11 cellular contexts compared by ENCODE assay signal in the genomic region with DNA sequence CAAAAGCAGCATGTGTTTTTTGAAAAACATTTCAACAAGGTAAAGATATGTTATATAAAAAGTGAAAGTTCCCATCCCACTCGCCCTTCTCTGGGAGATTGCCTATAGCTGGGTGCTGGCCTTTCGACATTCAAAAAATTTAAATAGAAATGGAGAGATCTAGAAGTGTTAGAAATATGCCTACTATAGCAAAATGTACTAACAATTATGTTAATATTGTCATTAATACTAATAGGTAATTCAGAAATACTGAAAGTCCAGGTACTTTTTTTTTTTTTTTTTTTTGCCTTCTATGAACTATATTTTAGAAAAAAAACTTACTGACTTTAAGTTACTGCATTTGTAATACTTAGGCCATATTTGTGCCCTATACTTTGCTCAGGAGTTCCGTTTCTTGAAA.
DNase-seq lines count a peak whose midpoint lies in the region; ATAC-seq, FAIRE-seq and TF ChIP-seq lines count a peak whose summit lies in the region.
"Had no signal": no experiment of that assay in that cellular context is flagged by ENCODE, and none has a peak within 500 bp of the region (broad histone marks: within the 10 kb centered on the region; RNA-seq: fewer than 3 reads in every experiment).

No MANE protein-coding gene starts in this region.

- H3K18ac ChIP-seq in mesenchymal stem cell (ENCODE audit: low read depth in 1 of 2, low read length in 2 of 2), result no peak overlapping the region
- no peak overlapping the region for H3K18ac ChIP-seq in neuronal stem cell (ENCODE audit: low read length)

- intact Hi-C loops in GM12878 (cut with micrococcal nuclease; ENCODE audit: unreplicated experiment), result no loop called here
- intact Hi-C loops in thyroid gland (cut with DNase I), result loop anchor here (10.0 kb wide), 1 partner anchor 53 kb away; no protein-coding TSS in a partner anchor

- H3K9ac ChIP-seq in GM12878 (ENCODE audit: control insufficient read depth, insufficient read depth, low read length), result no peak overlapping the region
- peak overlapping the region; percentile 98 for H3K9ac ChIP-seq in mesenchymal stem cell (ENCODE audit: low read length)
- H3K9ac ChIP-seq in neuronal stem cell (ENCODE audit: low read depth, low read length, poor library complexity), result no peak overlapping the region

- H3K4ac ChIP-seq in mesenchymal stem cell (ENCODE audit: low read depth in 1 of 2, low read length in 2 of 2), result no peak overlapping the region
- no peak overlapping the region for H3K4ac ChIP-seq in neuronal stem cell (ENCODE audit: low read length)

- H3K9me3 Mint-ChIP-seq in activated T-cell treated with anti-CD3 and anti-CD28 coated beads, Interleukin-2, amount 50 U/mL, for 4 hours, result no peaks in the 10 kb centered on the region

- CTCF ChIA-PET in GM12878 (lab: Yijun Ruan, JAX), result interaction anchor here (0.6 to 1.7 kb wide), 3 partner anchors 65 to 133 kb away, joined by 3 to 7 read pairs (median 3); no protein-coding TSS in a partner anchor

- WGBS in GM12878 (ENCODE audit: insufficient coverage, insufficient replicate concordance, low lambda C conversion rate, missing lambda C conversion rate), result 76% methylated on average over 3 of the region's 3 CpGs
- WGBS in mesenchymal stem cell, result 100% methylated on average over 2 of the region's 3 CpGs
- 74 to 76% methylated on average over 3 of the region's 3 CpGs for WGBS in thyroid gland, 2 donors
- no CpG with 5 or more reads among the region's 3 CpGs for WGBS in neuronal stem cell (ENCODE audit: extremely low coverage in 2 of 2, insufficient read length in 2 of 2, insufficient replicate concordance in 1 of 2), 2 donors

- TF ChIP-seq CTCF in GM12878 (IDR thresholded peaks at IDR 0.05 in 2 of 3, conservative IDR thresholded peaks at IDR 0.05 in 1 of 3; ENCODE audit: control insufficient read depth in 2 of 3, extremely low read depth in 1 of 3, insufficient read depth in 1 of 3, low read depth in 3 of 3, low read length in 3 of 3) (no peak), thyroid gland (IDR thresholded peaks at IDR 0.05) (no peak)

- H3K36me3 ChIP-seq in GM12878 (ENCODE audit: control insufficient read depth in 2 of 2, insufficient read depth in 2 of 2, low read length in 1 of 2) (no peaks in the 10 kb centered on the region), mesenchymal stem cell (ENCODE audit: control insufficient read depth in 1 of 2, insufficient read depth in 2 of 2, low read depth in 1 of 2, low read length in 2 of 2) (peaks cover 0 to 3% of the 10 kb centered on the region in 2 experiments), thyroid gland (no peaks in the 10 kb centered on the region), neuronal stem cell (replicated peaks in 1 of 2; ENCODE audit: control insufficient read depth in 2 of 2, insufficient read depth in 2 of 2, low read length in 2 of 2) (peaks cover 0 to 7% of the 10 kb centered on the region in 2 donors)

- H2BK12ac ChIP-seq in mesenchymal stem cell (ENCODE audit: low read length in 2 of 2) (no peak overlapping the region), neuronal stem cell (ENCODE audit: low read length) (no peak overlapping the region)

- H3K27ac ChIP-seq in GM12878 (ENCODE audit: control insufficient read depth, insufficient read depth) (no peak overlapping the region), mesenchymal stem cell (ENCODE audit: low read length, poor library complexity, severe bottlenecking) (no peak overlapping the region), thyroid gland (peak overlapping the region; percentile 92 to 100 (median 97)), neuronal stem cell (replicated peaks; ENCODE audit: low read length) (no peak overlapping the region)

- DNase-seq in activated T-cell treated with anti-CD3 and anti-CD28 coated beads, Interleukin-2, amount 50 U/mL, for 4 hours, result no peak
- DNase-seq in activated T-cell treated with anti-CD3 and anti-CD28 coated beads, Interleukin-2, amount 50 U/mL, for 1 hour, result no peak
- DNase-seq in GM12878 (ENCODE audit: low read depth, low spot score), result no peak
- DNase-seq in mesenchymal stem cell, result no peak
- no peak for DNase-seq in thyroid gland
- DNase-seq in anterior cingulate cortex (lab: John Stamatoyannopoulos, UW), result no peak
- no peak for DNase-seq in neuronal stem cell (ENCODE audit: low spot score)
- DNase-seq in GM19239 (ENCODE audit: insufficient read length, low spot score), result no peak
- DNase-seq: dermis blood vessel endothelial cell, NCI-H1092, retina had no signal

- no peak overlapping the region for H3K23ac ChIP-seq in mesenchymal stem cell (ENCODE audit: low read length in 2 of 2)
- no peak overlapping the region for H3K23ac ChIP-seq in neuronal stem cell (ENCODE audit: low read depth, low read length, poor library complexity)

- peak overlapping the region; percentile 93 for H3K4me3 Mint-ChIP-seq in activated T-cell treated with anti-CD3 and anti-CD28 coated beads, Interleukin-2, amount 50 U/mL, for 4 hours

- H3K4me1 ChIP-seq in GM12878 (ENCODE audit: control insufficient read depth, insufficient read depth, low read length), result peaks cover 9% of the 10 kb centered on the region
- H3K4me1 ChIP-seq in mesenchymal stem cell (ENCODE audit: control insufficient read depth, insufficient read depth, low read depth, low read length), result no peaks in the 10 kb centered on the region
- H3K4me1 ChIP-seq in thyroid gland, result peaks cover 57 to 65% of the 10 kb centered on the region in 2 donors
- peaks cover 0 to 1% of the 10 kb centered on the region in 2 donors for H3K4me1 ChIP-seq in neuronal stem cell (ENCODE audit: control insufficient read depth in 2 of 2, insufficient read depth in 1 of 2, low read depth in 1 of 2, low read length in 2 of 2)

- ATAC-seq in activated T-cell treated with anti-CD3 and anti-CD28 coated beads, Interleukin-2, amount 50 U/mL, for 4 hours, result no peak
- no peak for ATAC-seq in GM12878

- H3K4me2 ChIP-seq in GM12878 (ENCODE audit: control insufficient read depth, insufficient read depth), result peak overlapping the region; percentile 17; the same call in 1 of the 2 replicates
- no peak overlapping the region for H3K4me2 ChIP-seq in mesenchymal stem cell (ENCODE audit: low read length, poor library complexity, severe bottlenecking)
- no peak overlapping the region for H3K4me2 ChIP-seq in neuronal stem cell (ENCODE audit: insufficient read depth, low read length, poor library complexity, severe bottlenecking)

- no peak overlapping the region for H3K4me3 ChIP-seq in GM12878
- peak overlapping the region in 1 of 2 experiments; percentile 93 for H3K4me3 ChIP-seq in mesenchymal stem cell (ENCODE audit: insufficient read depth in 1 of 2, low read depth in 1 of 2, low read length in 2 of 2)
- peak overlapping the region in 1 of 3 donors; percentile 43 for H3K4me3 ChIP-seq in thyroid gland (replicated peaks in 1 of 3)
- H3K4me3 ChIP-seq in neuronal stem cell (ENCODE audit: low read length in 2 of 2), result peak overlapping the region in 1 of 2 donors; percentile 77

- RAD21 ChIA-PET in GM12878 (lab: Charles Lee; ENCODE audit: unreplicated experiment), result interaction anchor here (0.7 to 1.6 kb wide), 2 partner anchors 65 to 1881 kb away, joined by 3 to 5 read pairs; no protein-coding TSS in a partner anchor

- H2AK5ac ChIP-seq in mesenchymal stem cell (ENCODE audit: low read length, severe bottlenecking) (no peak overlapping the region), neuronal stem cell (ENCODE audit: low read depth, low read length) (no peak overlapping the region)

- H4K8ac ChIP-seq in mesenchymal stem cell (ENCODE audit: low read length), result no peak overlapping the region
- H4K8ac ChIP-seq in neuronal stem cell (ENCODE audit: low read depth, low read length), result no peak overlapping the region

- no peak overlapping the region for H2BK15ac ChIP-seq in mesenchymal stem cell (ENCODE audit: low read depth, poor library complexity, severe bottlenecking)
- H2BK15ac ChIP-seq in neuronal stem cell (ENCODE audit: low read length), result no peak overlapping the region

- H3K4me1 Mint-ChIP-seq in activated T-cell treated with anti-CD3 and anti-CD28 coated beads, Interleukin-2, amount 50 U/mL, for 4 hours (ENCODE audit: low read depth), result peaks cover 60% of the 10 kb centered on the region

- H2BK5ac ChIP-seq in mesenchymal stem cell (ENCODE audit: low read depth, low read length, poor library complexity, severe bottlenecking) (no peak overlapping the region), neuronal stem cell (ENCODE audit: low read length) (no peak overlapping the region)

- H3K79me2 ChIP-seq in GM12878 (ENCODE audit: control insufficient read depth, insufficient read depth, low read length), result no peaks in the 10 kb centered on the region

- FAIRE-seq in GM12878 (lab: Jason Lieb, UNC) (no peak), GM19239 (lab: Jason Lieb, UNC) (no peak)

- BruUV-seq in GM12878 (replicated peaks; lab: Mats Ljungman, UMichigan), result no TSS peak

- POLR2A ChIA-PET in GM12878 (lab: Charles Lee), result interaction anchor here (0.5 kb wide), 1 partner anchor 126 kb away, joined by 3 read pairs; no protein-coding TSS in a partner anchor

- H2AFZ ChIP-seq in GM12878 (ENCODE audit: control insufficient read depth, low read depth, low read length), result no peak overlapping the region
- no peak overlapping the region for H2AFZ ChIP-seq in mesenchymal stem cell (ENCODE audit: low read depth, low read length)
- no peak overlapping the region for H2AFZ ChIP-seq in neuronal stem cell (ENCODE audit: low read length)

- H3K27me3 ChIP-seq in GM12878 (replicated peaks in 1 of 2; ENCODE audit: control insufficient read depth in 2 of 2, insufficient read depth in 2 of 2, low read length in 1 of 2) (peaks cover 3 to 17% of the 10 kb centered on the region in 2 experiments; a peak in 3 of 4 replicates), mesenchymal stem cell (ENCODE audit: control insufficient read depth in 1 of 2, insufficient read depth in 1 of 2, low read length in 2 of 2) (no peaks in the 10 kb centered on the region), thyroid gland (no peaks in the 10 kb centered on the region), neuronal stem cell (ENCODE audit: control insufficient read depth in 3 of 3, insufficient read depth in 3 of 3, low read depth in 1 of 3, low read length in 3 of 3) (no peaks in the 10 kb centered on the region)

- H3K27me3 Mint-ChIP-seq in activated T-cell treated with anti-CD3 and anti-CD28 coated beads, Interleukin-2, amount 50 U/mL, for 4 hours (ENCODE audit: low read depth), result no peaks in the 10 kb centered on the region

- no peaks in the 10 kb centered on the region for H3K36me3 Mint-ChIP-seq in activated T-cell treated with anti-CD3 and anti-CD28 coated beads, Interleukin-2, amount 50 U/mL, for 4 hours (ENCODE audit: insufficient read depth)

- H3K9me3 ChIP-seq in GM12878 (replicated peaks; ENCODE audit: control insufficient read depth, insufficient read depth, low read length) (no peaks in the 10 kb centered on the region), mesenchymal stem cell (ENCODE audit: control insufficient read depth, low read length) (no peaks in the 10 kb centered on the region), thyroid gland (no peaks in the 10 kb centered on the region), neuronal stem cell (replicated peaks in 1 of 2; ENCODE audit: control insufficient read depth in 2 of 2, insufficient read depth in 1 of 2, low read depth in 1 of 2, low read length in 2 of 2) (no peaks in the 10 kb centered on the region)

- H4K20me1 ChIP-seq in GM12878 (ENCODE audit: control insufficient read depth, insufficient read depth), result no peaks in the 10 kb centered on the region

- no peak overlapping the region for H4K91ac ChIP-seq in mesenchymal stem cell (ENCODE audit: low read length)
- no peak overlapping the region for H4K91ac ChIP-seq in neuronal stem cell (ENCODE audit: low read depth, low read length, poor library complexity)

- H3K79me1 ChIP-seq in mesenchymal stem cell (replicated peaks; ENCODE audit: low read length, poor library complexity, severe bottlenecking) (peaks cover 7% of the 10 kb centered on the region), neuronal stem cell (ENCODE audit: low read depth, low read length) (peaks cover 3% of the 10 kb centered on the region)

- no peak overlapping the region for H3K14ac ChIP-seq in mesenchymal stem cell (ENCODE audit: low read length in 2 of 2)
- no peak overlapping the region for H3K14ac ChIP-seq in neuronal stem cell (ENCODE audit: low read length)

- TF ChIP-seq RAD21 in GM12878 (IDR thresholded peaks at IDR 0.05; ENCODE audit: insufficient read depth, low read depth, low read length), result no peak

- TF ChIP-seq EP300 in GM12878 (IDR thresholded peaks at IDR 0.05; ENCODE audit: borderline replicate concordance in 1 of 2, control insufficient read depth in 1 of 2, low read depth in 2 of 2, low read length in 2 of 2), result no peak

- H2BK120ac ChIP-seq in mesenchymal stem cell (ENCODE audit: low read depth, low read length), result no peak overlapping the region
- H2BK120ac ChIP-seq in neuronal stem cell (ENCODE audit: low read depth, low read length), result no peak overlapping the region

- TF ChIP-seq POLR2A in GM12878 (IDR thresholded peaks at IDR 0.05; ENCODE audit: low read depth, low read length) (no peak), thyroid gland (IDR thresholded peaks at IDR 0.05) (no peak)

- SMC1A ChIA-PET in GM12878 (lab: Charles Lee; ENCODE audit: uncharacterized antibody, unreplicated experiment), result no interaction called here

- in situ Hi-C loops in GM12878 (cut with MboI), result no loop called here

Comparison
In these comparisons a context has a peak if more than half of its experiments do, and no peak if none do; other contexts are left out.
1. H3K27ac ChIP-seq: peak in thyroid gland (3 of 3); none in GM12878 (single experiment), mesenchymal stem cell (single experiment) and neuronal stem cell (single experiment).